ENCODE assay signal across 17 cellular contexts in genomic region chr10:24790073-24790472, GRCh38.
"Had no signal": no experiment of that assay in that cellular context is flagged by ENCODE, and none has a peak within 500 bp of the region (broad histone marks: within the 10 kb centered on the region; RNA-seq: fewer than 3 reads in every experiment).

No MANE protein-coding gene starts in this region.

- H3K4me1 ChIP-seq: ascending aorta, esophagus muscularis mucosa, lower lobe of right lung, upper lobe of right lung had no signal

- H3K4me3 ChIP-seq: ascending aorta, esophagus muscularis mucosa, lower lobe of right lung, skin epidermis, thoracic aorta, upper lobe of right lung had no signal

- H3K27ac ChIP-seq: ascending aorta, esophagus muscularis mucosa, lower lobe of right lung, skin epidermis, thoracic aorta, upper lobe of right lung had no signal

- DNase-seq: activated naive CD4-positive, alpha-beta T cell treated with Interleukin-2 at 50 U/mL for 16 hours; activated T-cell treated with anti-CD3 and anti-CD28 coated beads for 4 hours; immature natural killer cell; left cardiac atrium; lower lobe of right lung; right cardiac atrium; stimulated activated CD4-positive, alpha-beta T cell treated with anti-CD3 and anti-CD28 coated beads, Interleukin-4, amount 100 ng/mL, for 4 hours; T-helper 1 cell; T1000; upper lobe of right lung had no signal

- H3K9me3 ChIP-seq: ascending aorta, esophagus muscularis mucosa, lower lobe of right lung, thoracic aorta, upper lobe of right lung had no signal

- H3K36me3 ChIP-seq: ascending aorta, esophagus muscularis mucosa, lower lobe of right lung, thoracic aorta, upper lobe of right lung had no signal

- H3K27me3 ChIP-seq: ascending aorta, esophagus muscularis mucosa, upper lobe of right lung had no signal

- ATAC-seq: activated CD4-positive, CD25-positive, alpha-beta regulatory T cell treated with anti-CD3 and anti-CD28 coated beads, Interleukin-2, amount 50 U/mL, for 24 hours; activated T-helper 17 cell treated with anti-CD3 and anti-CD28 coated beads, Interleukin-2, amount 50 U/mL, for 72 hours; lower lobe of right lung; SK-N-SH treated with all-trans-retinoic acid at 6 μM for 48 hours; upper lobe of right lung had no signal
